24 cellular contexts compared by ENCODE assay signal in genomic region chr10:79385392-79385795, GRCh38. TPM values are rescaled to one million over a fixed set of nuclear protein-coding genes. Genes with fewer than 3 reads are reported as not detected.
DNase-seq lines count a peak whose midpoint lies in the region; ATAC-seq and TF ChIP-seq lines count a peak whose summit lies in the region.
"Had no signal": no experiment of that assay in that cellular context is flagged by ENCODE, and none has a peak within 500 bp of the region (broad histone marks: within the 10 kb centered on the region; RNA-seq: fewer than 3 reads in every experiment).

No MANE protein-coding gene starts in this region.

- ATAC-seq in left ventricle myocardium superior, result no peak
- ATAC-seq: HepG2, T-helper 17 cell had no signal

- intact Hi-C loops in left ventricle myocardium superior (cut with micrococcal nuclease), result no loop called here
- intact Hi-C loops in activated T-helper 1 cell treated with anti-CD3 and anti-CD28 coated beads, Interleukin-12 subunit alpha, Interleukin-12 subunit beta, Interleukin-2, Interleukin-4 antibody, amounts not matched to agents 30 ng/mL and 10 ng/mL and 1 ng/mL, durations not matched to agents 14 hours and 24 hours and 36 hours (cut with micrococcal nuclease), result no loop called here

- no peak overlapping the region for H3K4me3 Mint-ChIP-seq in activated T-helper 1 cell treated with anti-CD3 and anti-CD28 coated beads, Interleukin-12 subunit alpha, Interleukin-12 subunit beta, Interleukin-2, Interleukin-4 antibody, amounts not matched to agents 30 ng/mL and 10 ng/mL and 1 ng/mL, durations not matched to agents 14 hours and 24 hours and 36 hours
- H3K4me3 Mint-ChIP-seq: activated naive CD4-positive, alpha-beta T cell treated with anti-CD3 and anti-CD28 coated beads for 36 hours; CD14-positive monocyte; endodermal cell; T-helper 17 cell had no signal

- peaks cover 0 to 46% of the 10 kb centered on the region in 2 donors for H3K4me1 ChIP-seq in right atrium auricular region

- no peaks in the 10 kb centered on the region for H3K36me3 Mint-ChIP-seq in activated T-helper 1 cell treated with anti-CD3 and anti-CD28 coated beads, Interleukin-12 subunit alpha, Interleukin-12 subunit beta, Interleukin-2, Interleukin-4 antibody, amounts not matched to agents 30 ng/mL and 10 ng/mL and 1 ng/mL, durations not matched to agents 14 hours and 24 hours and 36 hours (ENCODE audit: low read depth)

- no peak overlapping the region for H3K27ac ChIP-seq in right atrium auricular region
- H3K27ac ChIP-seq: thoracic aorta had no signal

- no peaks in the 10 kb centered on the region for H3K27me3 ChIP-seq in right atrium auricular region

- no peaks in the 10 kb centered on the region for H3K27me3 Mint-ChIP-seq in activated T-helper 1 cell treated with anti-CD3 and anti-CD28 coated beads, Interleukin-12 subunit alpha, Interleukin-12 subunit beta, Interleukin-2, Interleukin-4 antibody, amounts not matched to agents 30 ng/mL and 10 ng/mL and 1 ng/mL, durations not matched to agents 14 hours and 24 hours and 36 hours (ENCODE audit: insufficient read depth)

- no peaks in the 10 kb centered on the region for H3K9me3 ChIP-seq in right atrium auricular region
- H3K9me3 ChIP-seq: thoracic aorta had no signal

- H3K36me3 ChIP-seq in right atrium auricular region, result peaks cover 23% of the 10 kb centered on the region

- no peaks in the 10 kb centered on the region for H3K4me1 Mint-ChIP-seq in activated T-helper 1 cell treated with anti-CD3 and anti-CD28 coated beads, Interleukin-12 subunit alpha, Interleukin-12 subunit beta, Interleukin-2, Interleukin-4 antibody, amounts not matched to agents 30 ng/mL and 10 ng/mL and 1 ng/mL, durations not matched to agents 14 hours and 24 hours and 36 hours (ENCODE audit: low read depth)
- H3K4me1 Mint-ChIP-seq: T-helper 17 cell had no signal

- H3K4me3 ChIP-seq in right atrium auricular region, result no peak overlapping the region
- H3K4me3 ChIP-seq: thoracic aorta had no signal

- no peak overlapping the region for H3K27ac Mint-ChIP-seq in activated T-helper 1 cell treated with anti-CD3 and anti-CD28 coated beads, Interleukin-12 subunit alpha, Interleukin-12 subunit beta, Interleukin-2, Interleukin-4 antibody, amounts not matched to agents 30 ng/mL and 10 ng/mL and 1 ng/mL, durations not matched to agents 14 hours and 24 hours and 36 hours
- H3K27ac Mint-ChIP-seq: activated naive CD4-positive, alpha-beta T cell treated with anti-CD3 and anti-CD28 coated beads for 36 hours; CD14-positive monocyte; endodermal cell; T-helper 17 cell had no signal

- no peak for TF ChIP-seq CTCF in right atrium auricular region (IDR thresholded peaks at IDR 0.05)

- DNase-seq in right atrium auricular region (ENCODE audit: low spot score), result peak; percentile 49
- no peak for DNase-seq in left ventricle myocardium superior
- DNase-seq in activated CD8-positive, alpha-beta memory T cell treated with anti-CD3 and anti-CD28 coated beads, Interleukin-2, amount 50 U/mL, for 4 hours, result peak; percentile 4
- DNase-seq in mucosa of gallbladder (ENCODE audit: low spot score), result peak; percentile 8
- DNase-seq in stimulated activated CD4-positive, alpha-beta T cell treated with anti-CD3 and anti-CD28 coated beads, Interleukin-4, amount 100 ng/mL, for 1 hour, result no peak
- no peak for DNase-seq in germinal center (ENCODE audit: low spot score)
- no peak for DNase-seq in activated T-helper 1 cell treated with anti-CD3 and anti-CD28 coated beads, Interleukin-12 subunit alpha, Interleukin-12 subunit beta, Interleukin-2, Interleukin-4 antibody, amounts not matched to agents 30 ng/mL and 10 ng/mL and 1 ng/mL, durations not matched to agents 14 hours and 24 hours and 36 hours (ENCODE audit: low spot score)
- DNase-seq: activated CD4-positive, alpha-beta T cell treated with anti-CD3 and anti-CD28 coated beads, Interleukin-2, amount 50 U/mL, for 1 hour; activated naive CD4-positive, alpha-beta T cell treated with anti-CD3 and anti-CD28 coated beads for 36 hours; anterior cingulate cortex; Calu3; mammary epithelial cell; NCI-H1092; NCI-H187 treated with DMSO at 0.1 percent for 48 hours; NCI-H2227 treated with DMSO at 0.1 percent for 48 hours; NCI-H69; nucleus accumbens; stimulated activated CD4-positive, alpha-beta T cell treated with anti-CD3 and anti-CD28 coated beads, Interleukin-4, amount 100 ng/mL, for 24 hours; stimulated activated naive CD4-positive, alpha-beta T cell treated with Interleukin-2 at 50 U/mL for 16 hours had no signal

- no peaks in the 10 kb centered on the region for H3K9me3 Mint-ChIP-seq in activated T-helper 1 cell treated with anti-CD3 and anti-CD28 coated beads, Interleukin-12 subunit alpha, Interleukin-12 subunit beta, Interleukin-2, Interleukin-4 antibody, amounts not matched to agents 30 ng/mL and 10 ng/mL and 1 ng/mL, durations not matched to agents 14 hours and 24 hours and 36 hours
- H3K9me3 Mint-ChIP-seq: activated naive CD4-positive, alpha-beta T cell treated with anti-CD3 and anti-CD28 coated beads for 36 hours; CD14-positive monocyte; endodermal cell had no signal

RNA-seq across cellular contexts. Expression of gene PPIF, which starts 38.1 kb away (rescaled TPM):
- total RNA-seq in right atrium auricular region (10 to 100 TPM; 63.0 to 87.6 TPM), left ventricle myocardium superior (139 TPM), mucosa of gallbladder (49.4 TPM)
- total RNA-seq in activated T-helper 1 cell treated with anti-CD3 and anti-CD28 coated beads, Interleukin-12 subunit alpha, Interleukin-12 subunit beta, Interleukin-2, Interleukin-4 antibody, amounts not matched to agents 30 ng/mL and 10 ng/mL and 1 ng/mL, durations not matched to agents 14 hours and 24 hours and 36 hours, result 155 and 157 TPM in 2 replicates

Comparison
In these comparisons a context has a peak if more than half of its experiments do, and no peak if none do; other contexts are left out.
1. DNase-seq: peak in right atrium auricular region (single experiment), activated CD8-positive, alpha-beta memory T cell treated with anti-CD3 and anti-CD28 coated beads, Interleukin-2, amount 50 U/mL, for 4 hours (single experiment) and mucosa of gallbladder (single experiment); none in left ventricle myocardium superior (single experiment), stimulated activated CD4-positive, alpha-beta T cell treated with anti-CD3 and anti-CD28 coated beads, Interleukin-4, amount 100 ng/mL, for 1 hour (single experiment), germinal center (single experiment) and activated T-helper 1 cell treated with anti-CD3 and anti-CD28 coated beads, Interleukin-12 subunit alpha, Interleukin-12 subunit beta, Interleukin-2, Interleukin-4 antibody, amounts not matched to agents 30 ng/mL and 10 ng/mL and 1 ng/mL, durations not matched to agents 14 hours and 24 hours and 36 hours (single experiment).